In genomic region chr19:39332738-39333137, GRCh38 we compare ENCODE assay signal across 10 cellular contexts. TPM values are rescaled to one million over a fixed set of nuclear protein-coding genes. Genes with fewer than 3 reads are reported as not detected.
DNase-seq lines count a peak whose midpoint lies in the region; ATAC-seq and TF ChIP-seq lines count a peak whose summit lies in the region.
"Not testable (repeated sequence)": the region's sequence is repeated elsewhere in the genome, so short reads cannot be mapped to it uniquely, and the experiment has no call there.
"Had no signal": no experiment of that assay in that cellular context is flagged by ENCODE, and none has a peak within 500 bp of the region (broad histone marks: within the 10 kb centered on the region; RNA-seq: fewer than 3 reads in every experiment).

No MANE protein-coding gene starts in this region.

- POLR2A ChIA-PET in CD4-positive, alpha-beta T cell (lab: Charles Lee), result interaction anchor here (0.6 kb wide), 1 partner anchor 212 kb away, joined by 3 read pairs; no protein-coding TSS in a partner anchor
- POLR2A ChIA-PET in activated CD8-positive, alpha-beta T cell treated with anti-CD3 and anti-CD28 coated beads for 36 hours (lab: Charles Lee), result interaction anchor here (2.1 kb wide), 1 partner anchor 74 kb away, joined by 7 read pairs; the partner anchor contains the start of gene ZFP36

- CTCF ChIA-PET in CD4-positive, alpha-beta T cell (lab: Charles Lee), result not testable (repeated sequence)
- CTCF ChIA-PET in activated CD8-positive, alpha-beta T cell treated with anti-CD3 and anti-CD28 coated beads for 36 hours (lab: Charles Lee), result interaction anchor here (2.6 kb wide), 1 partner anchor 211 kb away, joined by 12 read pairs; no protein-coding TSS in a partner anchor

- H3K27ac ChIP-seq in CD4-positive, alpha-beta T cell (ENCODE audit: low read depth, low read length), result not testable (repeated sequence)

- not testable (repeated sequence) for ATAC-seq in CD4-positive, alpha-beta T cell (ENCODE audit: poor library complexity); activated CD8-positive, alpha-beta T cell treated with anti-CD3 and anti-CD28 coated beads for 36 hours; stimulated activated effector memory CD8-positive, alpha-beta T cell treated with anti-CD3 and anti-CD28 coated beads, Interleukin-12 subunit alpha, Interleukin-12 subunit beta, amount 100 ng/mL, for 72 hours

- not testable (repeated sequence) for TF ChIP-seq CTCF in CD4-positive, alpha-beta T cell (IDR thresholded peaks at IDR 0.05); activated CD8-positive, alpha-beta T cell treated with anti-CD3 and anti-CD28 coated beads for 36 hours (IDR thresholded peaks at IDR 0.05); glutamatergic neuron (IDR thresholded peaks at IDR 0.05; ENCODE audit: partially characterized antibody, unreplicated experiment)

- not testable (repeated sequence) for H3K9me3 ChIP-seq in CD4-positive, alpha-beta T cell (ENCODE audit: control insufficient read depth, low read length)

- H3K27me3 Mint-ChIP-seq in CD4-positive, alpha-beta T cell; T-helper 1 cell treated with Interleukin-12 subunit alpha and Interleukin-12 subunit beta and Interleukin-4 antibody, amounts not matched to agents 30 μg/mL and 1 μg/mL, for 36 hours (ENCODE audit: low read depth); activated CD8-positive, alpha-beta T cell treated with anti-CD3 and anti-CD28 coated beads for 36 hours; activated naive CD4-positive, alpha-beta T cell treated with anti-CD3 and anti-CD28 coated beads, Interleukin-2, amount 50 U/mL, for 24 hours; glutamatergic neuron (ENCODE audit: unreplicated experiment): not testable (repeated sequence)

- H3K4me1 Mint-ChIP-seq in CD4-positive, alpha-beta T cell (ENCODE audit: low read depth), result peaks cover 70% of the 10 kb centered on the region
- H3K4me1 Mint-ChIP-seq in T-helper 1 cell treated with Interleukin-12 subunit alpha and Interleukin-12 subunit beta and Interleukin-4 antibody, amounts not matched to agents 30 μg/mL and 1 μg/mL, for 36 hours (ENCODE audit: low read depth), result peaks cover 37% of the 10 kb centered on the region
- H3K4me1 Mint-ChIP-seq in activated CD8-positive, alpha-beta T cell treated with anti-CD3 and anti-CD28 coated beads for 36 hours (ENCODE audit: low read depth), result peaks cover 58% of the 10 kb centered on the region
- peaks cover 70% of the 10 kb centered on the region for H3K4me1 Mint-ChIP-seq in activated naive CD4-positive, alpha-beta T cell treated with anti-CD3 and anti-CD28 coated beads, Interleukin-2, amount 50 U/mL, for 24 hours
- H3K4me1 Mint-ChIP-seq in glutamatergic neuron (ENCODE audit: low read depth, unreplicated experiment), result not testable (repeated sequence)
- H3K4me1 Mint-ChIP-seq in stimulated activated effector memory CD8-positive, alpha-beta T cell treated with anti-CD3 and anti-CD28 coated beads, Interleukin-12 subunit alpha, Interleukin-12 subunit beta, amount 100 ng/mL, for 72 hours, result peaks cover 52% of the 10 kb centered on the region

- DNase-seq in CD4-positive, alpha-beta T cell; activated CD8-positive, alpha-beta T cell treated with anti-CD3 and anti-CD28 coated beads for 36 hours; glutamatergic neuron; stimulated activated effector memory CD8-positive, alpha-beta T cell treated with anti-CD3 and anti-CD28 coated beads, Interleukin-12 subunit alpha, Interleukin-12 subunit beta, amount 100 ng/mL, for 72 hours (ENCODE audit: low spot score in 2 of 2): not testable (repeated sequence)

- peak overlapping the region; percentile 95 for H3K27ac Mint-ChIP-seq in CD4-positive, alpha-beta T cell
- peak overlapping the region; percentile 19 for H3K27ac Mint-ChIP-seq in T-helper 1 cell treated with Interleukin-12 subunit alpha and Interleukin-12 subunit beta and Interleukin-4 antibody, amounts not matched to agents 30 μg/mL and 1 μg/mL, for 36 hours
- peak overlapping the region; percentile 99 for H3K27ac Mint-ChIP-seq in activated CD8-positive, alpha-beta T cell treated with anti-CD3 and anti-CD28 coated beads for 36 hours
- H3K27ac Mint-ChIP-seq in activated naive CD4-positive, alpha-beta T cell treated with anti-CD3 and anti-CD28 coated beads, Interleukin-2, amount 50 U/mL, for 24 hours, result peak overlapping the region; percentile 73
- H3K27ac Mint-ChIP-seq in glutamatergic neuron (ENCODE audit: unreplicated experiment), result peak overlapping the region; percentile 25
- peak overlapping the region; percentile 54 for H3K27ac Mint-ChIP-seq in stimulated activated effector memory CD8-positive, alpha-beta T cell treated with anti-CD3 and anti-CD28 coated beads, Interleukin-12 subunit alpha, Interleukin-12 subunit beta, amount 100 ng/mL, for 72 hours

- peaks cover 72% of the 10 kb centered on the region for H3K36me3 Mint-ChIP-seq in CD4-positive, alpha-beta T cell (ENCODE audit: low read depth)
- H3K36me3 Mint-ChIP-seq in T-helper 1 cell treated with Interleukin-12 subunit alpha and Interleukin-12 subunit beta and Interleukin-4 antibody, amounts not matched to agents 30 μg/mL and 1 μg/mL, for 36 hours (ENCODE audit: low read depth), result peaks cover 36% of the 10 kb centered on the region
- H3K36me3 Mint-ChIP-seq in activated CD8-positive, alpha-beta T cell treated with anti-CD3 and anti-CD28 coated beads for 36 hours (ENCODE audit: low read depth), result peaks cover 43% of the 10 kb centered on the region
- not testable (repeated sequence) for H3K36me3 Mint-ChIP-seq in activated naive CD4-positive, alpha-beta T cell treated with anti-CD3 and anti-CD28 coated beads, Interleukin-2, amount 50 U/mL, for 24 hours; glutamatergic neuron (ENCODE audit: unreplicated experiment)
- peaks cover 84% of the 10 kb centered on the region for H3K36me3 Mint-ChIP-seq in stimulated activated effector memory CD8-positive, alpha-beta T cell treated with anti-CD3 and anti-CD28 coated beads, Interleukin-12 subunit alpha, Interleukin-12 subunit beta, amount 100 ng/mL, for 72 hours

- H3K4me3 Mint-ChIP-seq in CD4-positive, alpha-beta T cell, result peak overlapping the region; percentile 84
- peak overlapping the region; percentile 44 for H3K4me3 Mint-ChIP-seq in T-helper 1 cell treated with Interleukin-12 subunit alpha and Interleukin-12 subunit beta and Interleukin-4 antibody, amounts not matched to agents 30 μg/mL and 1 μg/mL, for 36 hours
- peak overlapping the region; percentile 97 for H3K4me3 Mint-ChIP-seq in activated CD8-positive, alpha-beta T cell treated with anti-CD3 and anti-CD28 coated beads for 36 hours
- H3K4me3 Mint-ChIP-seq in activated naive CD4-positive, alpha-beta T cell treated with anti-CD3 and anti-CD28 coated beads, Interleukin-2, amount 50 U/mL, for 24 hours, result peak overlapping the region; percentile 66
- H3K4me3 Mint-ChIP-seq in glutamatergic neuron (ENCODE audit: unreplicated experiment), result not testable (repeated sequence)
- peak overlapping the region; percentile 97 for H3K4me3 Mint-ChIP-seq in stimulated activated effector memory CD8-positive, alpha-beta T cell treated with anti-CD3 and anti-CD28 coated beads, Interleukin-12 subunit alpha, Interleukin-12 subunit beta, amount 100 ng/mL, for 72 hours

- not testable (repeated sequence) for H3K9me3 Mint-ChIP-seq in CD4-positive, alpha-beta T cell; T-helper 1 cell treated with Interleukin-12 subunit alpha and Interleukin-12 subunit beta and Interleukin-4 antibody, amounts not matched to agents 30 μg/mL and 1 μg/mL, for 36 hours; activated CD8-positive, alpha-beta T cell treated with anti-CD3 and anti-CD28 coated beads for 36 hours; activated naive CD4-positive, alpha-beta T cell treated with anti-CD3 and anti-CD28 coated beads, Interleukin-2, amount 50 U/mL, for 24 hours; glutamatergic neuron (ENCODE audit: unreplicated experiment); stimulated activated effector memory CD8-positive, alpha-beta T cell treated with anti-CD3 and anti-CD28 coated beads, Interleukin-12 subunit alpha, Interleukin-12 subunit beta, amount 100 ng/mL, for 72 hours

- intact Hi-C loops in CD4-positive, alpha-beta T cell (cut with DNase I, micrococcal nuclease), result loop anchor here in 1 of 2 experiments (10.0 kb wide), 1 partner anchor 938 kb away; no protein-coding TSS in a partner anchor
- intact Hi-C loops in activated CD8-positive, alpha-beta T cell treated with anti-CD3 and anti-CD28 coated beads for 36 hours (cut with micrococcal nuclease), result loop anchor here (10.0 kb wide), 1 partner anchor 208 kb away; the partner anchor contains the start of gene PAK4

- H3K27me3 ChIP-seq in CD4-positive, alpha-beta T cell (ENCODE audit: control insufficient read depth, insufficient read depth, low read length), result not testable (repeated sequence)

RNA-seq across cellular contexts. Expression of gene GMFG, which starts 3.1 kb away (rescaled TPM):
- 100 to 1,000 TPM; 352 to 367 TPM for total RNA-seq in CD4-positive, alpha-beta T cell
- total RNA-seq in activated CD8-positive, alpha-beta T cell treated with anti-CD3 and anti-CD28 coated beads for 36 hours, result 100 to 1,000 TPM; 280 to 297 TPM
- total RNA-seq in glutamatergic neuron (ENCODE audit: unreplicated experiment), result 1.2 TPM
- total RNA-seq: H1 had no signal

RNA-seq across cellular contexts. Expression of gene SAMD4B, which starts 9.5 kb away (rescaled TPM):
- 10 to 100 TPM; 65.0 to 66.9 TPM for total RNA-seq in CD4-positive, alpha-beta T cell
- total RNA-seq in activated CD8-positive, alpha-beta T cell treated with anti-CD3 and anti-CD28 coated beads for 36 hours, result 10 to 100 TPM; 35.5 to 37.1 TPM
- total RNA-seq in glutamatergic neuron (ENCODE audit: unreplicated experiment), result 119 TPM

RNA-seq across cellular contexts. Expression of gene LRFN1, which starts 12.1 kb away (rescaled TPM):
- 1 to 10 TPM; 2.3 to 2.6 TPM for total RNA-seq in CD4-positive, alpha-beta T cell
- total RNA-seq in activated CD8-positive, alpha-beta T cell treated with anti-CD3 and anti-CD28 coated beads for 36 hours, result 1 to 10 TPM; 6.1 to 6.5 TPM
- total RNA-seq in glutamatergic neuron (ENCODE audit: unreplicated experiment), result 56.3 TPM

RNA-seq across cellular contexts. Expression of gene IFNL1, which starts 36.5 kb away (rescaled TPM):
- total RNA-seq in CD4-positive, alpha-beta T cell, result not detected
- total RNA-seq in activated CD8-positive, alpha-beta T cell treated with anti-CD3 and anti-CD28 coated beads for 36 hours, result not detected
- not detected for total RNA-seq in glutamatergic neuron (ENCODE audit: unreplicated experiment)
- total RNA-seq: Caco-2, H1, HFFc6, HT1080 had no signal

RNA-seq across cellular contexts. Expression of gene PAF1, which starts 58.2 kb away (rescaled TPM):
- 100 to 1,000 TPM in 1 of 2 experiments, 10 to 100 TPM in 1; 99.6 to 101 TPM for total RNA-seq in CD4-positive, alpha-beta T cell
- total RNA-seq in activated CD8-positive, alpha-beta T cell treated with anti-CD3 and anti-CD28 coated beads for 36 hours, result 10 to 100 TPM; 35.5 to 36.5 TPM
- 36.2 TPM for total RNA-seq in glutamatergic neuron (ENCODE audit: unreplicated experiment)

Comparison
In these comparisons a context has a peak if more than half of its experiments do, and no peak if none do; other contexts are left out.
1. H3K27ac Mint-ChIP-seq: peak in every context shown above with its lines; median percentile 99 in activated CD8-positive, alpha-beta T cell treated with anti-CD3 and anti-CD28 coated beads for 36 hours; 95 in CD4-positive, alpha-beta T cell; 73 in activated naive CD4-positive, alpha-beta T cell treated with anti-CD3 and anti-CD28 coated beads, Interleukin-2, amount 50 U/mL, for 24 hours; 54 in stimulated activated effector memory CD8-positive, alpha-beta T cell treated with anti-CD3 and anti-CD28 coated beads, Interleukin-12 subunit alpha, Interleukin-12 subunit beta, amount 100 ng/mL, for 72 hours; 25 in glutamatergic neuron; 19 in T-helper 1 cell treated with Interleukin-12 subunit alpha and Interleukin-12 subunit beta and Interleukin-4 antibody, amounts not matched to agents 30 μg/mL and 1 μg/mL, for 36 hours.
2. RNA of gene GMFG, which starts 3.1 kb away (total RNA-seq): 352 to 367 TPM in CD4-positive, alpha-beta T cell and 280 to 297 TPM in activated CD8-positive, alpha-beta T cell treated with anti-CD3 and anti-CD28 coated beads for 36 hours; 1.2 TPM in glutamatergic neuron (single experiment); every median in the first group is over 100 times any median in the second.